Comparison of ENCODE assay signal across 15 cellular contexts in genomic region chr15:69806287-69806915, GRCh38.
"Had no signal": no experiment of that assay in that cellular context is flagged by ENCODE, and none has a peak within 500 bp of the region (broad histone marks: within the 10 kb centered on the region; RNA-seq: fewer than 3 reads in every experiment).

No MANE protein-coding gene starts in this region.

- H3K4me3 ChIP-seq: adrenal gland, colonic mucosa, heart left ventricle, left ventricle myocardium inferior, testis, uterus had no signal

- H3K9me3 ChIP-seq: adrenal gland, colonic mucosa, heart left ventricle, left ventricle myocardium inferior, testis, uterus had no signal

- H3K36me3 ChIP-seq: adrenal gland, colonic mucosa, heart left ventricle, left ventricle myocardium inferior, uterus had no signal

- DNase-seq: activated CD4-positive, alpha-beta T cell treated with anti-CD3 and anti-CD28 coated beads, Interleukin-2, amount 50 U/mL, for 48 hours; activated naive CD4-positive, alpha-beta T cell; activated T-cell treated with anti-CD3 and anti-CD28 coated beads, Interleukin-2, amount 50 U/mL, for 72 hours; adrenal gland; colonic mucosa; heart left ventricle; kidney; left ventricle myocardium inferior; mesenchymal stem cell; retina; stimulated activated CD4-positive, alpha-beta T cell treated with anti-CD3 and anti-CD28 coated beads, Interleukin-4, amount 100 ng/mL, for 1 hour; stimulated activated naive CD8-positive, alpha-beta T cell treated with anti-CD3 and anti-CD28 coated beads, Interleukin-15, amount 100 ng/mL, for 72 hours; testis; uterus had no signal

- H3K4me1 ChIP-seq: adrenal gland, colonic mucosa, testis, uterus had no signal

- ATAC-seq: activated CD4-positive, CD25-positive, alpha-beta regulatory T cell treated with anti-CD3 and anti-CD28 coated beads, Interleukin-2, amount 50 U/mL, for 24 hours; activated T-cell treated with anti-CD3 and anti-CD28 coated beads, Interleukin-2, amount 50 U/mL, for 72 hours; heart left ventricle; stimulated activated naive CD8-positive, alpha-beta T cell treated with anti-CD3 and anti-CD28 coated beads, Interleukin-15, amount 100 ng/mL, for 72 hours had no signal

- H3K27ac ChIP-seq: adrenal gland, colonic mucosa, heart left ventricle, left ventricle myocardium inferior, testis, uterus had no signal

- H3K27me3 ChIP-seq: colonic mucosa, testis, uterus had no signal
